In genomic region chr4:186707574-186707973, GRCh38 we compare ENCODE assay signal across 13 cellular contexts. TPM values are rescaled to one million over a fixed set of nuclear protein-coding genes. Genes with fewer than 3 reads are reported as not detected.
DNase-seq lines count a peak whose midpoint lies in the region; ATAC-seq and TF ChIP-seq lines count a peak whose summit lies in the region.
"Had no signal": no experiment of that assay in that cellular context is flagged by ENCODE, and none has a peak within 500 bp of the region (broad histone marks: within the 10 kb centered on the region; RNA-seq: fewer than 3 reads in every experiment).

No MANE protein-coding gene starts in this region.

- no peaks in the 10 kb centered on the region for H3K27me3 ChIP-seq in left ventricle myocardium inferior (ENCODE audit: low read depth)
- H3K27me3 ChIP-seq in right atrium auricular region, result no peaks in the 10 kb centered on the region
- H3K27me3 ChIP-seq in right lobe of liver, result no peaks in the 10 kb centered on the region
- H3K27me3 ChIP-seq: BLaER1 treated with 17β-estradiol and CSF1 and Interleukin-3, amounts not matched to agents 10 nM and 100 nM had no signal

- WGBS in right lobe of liver (ENCODE audit: insufficient coverage, low coverage, low lambda C conversion rate, missing lambda C conversion rate), result 44% methylated on average over 6 of the region's 6 CpGs

- H3K4me3 ChIP-seq in left ventricle myocardium inferior, result no peak overlapping the region
- no peak overlapping the region for H3K4me3 ChIP-seq in right atrium auricular region
- H3K4me3 ChIP-seq in right lobe of liver, result no peak overlapping the region
- H3K4me3 ChIP-seq: BLaER1 treated with 17β-estradiol and CSF1 and Interleukin-3, amounts not matched to agents 10 nM and 100 nM; GM23248 had no signal

- H3K9me3 ChIP-seq in left ventricle myocardium inferior (replicated peaks) (no peaks in the 10 kb centered on the region), right atrium auricular region (no peaks in the 10 kb centered on the region), right lobe of liver (no peaks in the 10 kb centered on the region)

- peaks cover 99% of the 10 kb centered on the region for H3K4me1 ChIP-seq in left ventricle myocardium inferior
- peaks cover 0 to 69% of the 10 kb centered on the region in 2 donors for H3K4me1 ChIP-seq in right atrium auricular region
- H3K4me1 ChIP-seq in right lobe of liver, result no peaks in the 10 kb centered on the region

- H3K27ac ChIP-seq in left ventricle myocardium inferior (replicated peaks) (peak overlapping the region; percentile 59), right atrium auricular region (peak overlapping the region; percentile 70), right lobe of liver (no peak overlapping the region)
- H3K27ac ChIP-seq: BLaER1 treated with 17β-estradiol and CSF1 and Interleukin-3, amounts not matched to agents 10 nM and 100 nM; GM23248 had no signal

- no peak for ATAC-seq in Right ventricle myocardium inferior
- ATAC-seq in right lobe of liver, result peak; percentile 69 to 83 (median 77)
- ATAC-seq: HCT116 had no signal

- DNase-seq in left ventricle myocardium inferior, result no peak
- no peak for DNase-seq in Right ventricle myocardium inferior (ENCODE audit: missing footprints)
- DNase-seq in right atrium auricular region (ENCODE audit: low spot score), result no peak
- DNase-seq in right lobe of liver, result no peak
- no peak for DNase-seq in activated CD4-positive, alpha-beta T cell treated with anti-CD3 and anti-CD28 coated beads, Interleukin-2, amount 50 U/mL, for 48 hours
- no peak for DNase-seq in NCI-H2081 treated with DMSO at 0.1 percent for 48 hours (lab: John Stamatoyannopoulos, UW)
- DNase-seq in foreskin melanocyte, result no peak
- DNase-seq: ACHN; CD4-positive, CD25-positive, alpha-beta regulatory T cell; DMS 273 treated with DMSO at 0.1 percent for 48 hours; GM23248 had no signal

- no peak for TF ChIP-seq POLR2A in right lobe of liver (IDR thresholded peaks at IDR 0.05)

- H3K36me3 ChIP-seq in left ventricle myocardium inferior, result peaks cover 24% of the 10 kb centered on the region
- H3K36me3 ChIP-seq in right atrium auricular region, result peaks cover 17% of the 10 kb centered on the region
- H3K36me3 ChIP-seq in right lobe of liver, result peaks cover 0 to 14% (median 0%) of the 10 kb centered on the region in 4 donors

- intact Hi-C loops in left ventricle myocardium inferior (cut with micrococcal nuclease) (no loop called here), Right ventricle myocardium inferior (cut with DNase I) (no loop called here), right lobe of liver (cut with DNase I) (no loop called here)

- no peak for TF ChIP-seq CTCF in left ventricle myocardium inferior (IDR thresholded peaks at IDR 0.05; ENCODE audit: borderline replicate concordance)
- TF ChIP-seq CTCF in right atrium auricular region (IDR thresholded peaks at IDR 0.05), result no peak
- no peak for TF ChIP-seq CTCF in right lobe of liver (IDR thresholded peaks at IDR 0.05)

RNA-seq across cellular contexts. Expression of gene FAT1, which starts 16.1 kb away (rescaled TPM):
- total RNA-seq in left ventricle myocardium inferior, result 59.1 TPM
- total RNA-seq in Right ventricle myocardium inferior, result 55.2 TPM
- 10 to 100 TPM; 70.3 to 89.5 TPM for total RNA-seq in right atrium auricular region
- 100 to 1,000 TPM in 2 of 6 experiments, 10 to 100 TPM in 4; 32.9 to 173 (median 69.7) TPM for total RNA-seq in right lobe of liver
- total RNA-seq: CD4-positive, CD25-positive, alpha-beta regulatory T cell had no signal

Comparison
In these comparisons a context has a peak if more than half of its experiments do, and no peak if none do; other contexts are left out.
1. H3K27ac ChIP-seq: peak in left ventricle myocardium inferior (single experiment) and right atrium auricular region (2 of 2); none in right lobe of liver (0 of 3).